16 cellular contexts compared by ENCODE assay signal in the genomic region with DNA sequence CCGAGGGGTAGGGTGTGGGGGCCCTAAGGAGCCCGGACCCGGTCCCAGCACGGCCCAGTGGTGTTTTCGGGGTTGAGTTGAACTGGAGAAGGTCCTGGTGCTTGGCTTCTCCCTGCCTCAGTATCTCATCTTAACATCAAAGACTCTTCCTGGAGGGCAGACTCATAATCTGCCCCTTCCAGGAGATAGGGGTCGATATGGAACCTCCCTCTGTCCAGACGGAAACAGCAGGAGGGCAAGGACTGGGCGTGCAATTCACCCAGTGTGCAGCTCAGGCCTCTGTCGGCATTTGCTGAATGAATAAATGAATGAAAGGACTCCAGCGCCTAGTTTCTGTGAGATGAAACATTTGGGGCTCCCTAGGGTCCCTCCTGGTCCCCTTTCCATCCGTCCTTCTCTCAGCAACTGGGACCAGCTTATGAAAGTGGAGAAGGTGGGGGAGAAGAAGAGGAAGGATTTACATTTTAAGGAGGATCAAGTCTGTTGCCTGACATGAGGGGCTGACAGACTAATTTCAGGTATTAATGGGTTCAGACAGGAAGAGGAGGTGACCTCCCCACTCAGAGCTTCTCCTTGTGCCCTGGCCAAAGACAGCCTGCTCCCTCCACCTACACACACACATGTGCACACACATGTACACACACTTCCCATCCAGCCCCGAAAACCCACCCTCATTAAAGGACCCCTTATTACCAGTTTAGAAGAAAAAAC. TPM values are rescaled to one million over a fixed set of nuclear protein-coding genes. Genes with fewer than 3 reads are reported as not detected.
DNase-seq lines count a peak whose midpoint lies in the region; ATAC-seq lines count a peak whose summit lies in the region.
"Had no signal": no experiment of that assay in that cellular context is flagged by ENCODE, and none has a peak within 500 bp of the region (broad histone marks: within the 10 kb centered on the region; RNA-seq: fewer than 3 reads in every experiment).

No MANE protein-coding gene starts in this region.

- H3K27ac ChIP-seq in Karpas-422 (ENCODE audit: low read length): peak overlapping the region; percentile 33
- H3K27ac ChIP-seq in iPS-18a (ENCODE audit: low read length): no peak overlapping the region
- H3K27ac ChIP-seq: body of pancreas had no signal

- H3K4me1 ChIP-seq in Karpas-422 (ENCODE audit: low read length) (peaks cover 76% of the 10 kb centered on the region), iPS-18a (ENCODE audit: control insufficient read depth, low read depth, low read length) (no peaks in the 10 kb centered on the region)

- peaks cover 45% of the 10 kb centered on the region for H3K27me3 Mint-ChIP-seq in activated naive CD4-positive, alpha-beta T cell treated with anti-CD3 and anti-CD28 coated beads for 36 hours (ENCODE audit: low read depth)
- H3K27me3 Mint-ChIP-seq in activated naive CD4-positive, alpha-beta T cell treated with anti-CD3 and anti-CD28 coated beads, Interleukin-2, amount 10 ng/mL, durations not matched to agents 7 days and 5 days: peaks cover 94% of the 10 kb centered on the region
- H3K27me3 Mint-ChIP-seq in stimulated activated naive B cell treated with anti-CD40 and anti-IgM and Interleukin-4, amounts not matched to agents 10 μg/mL and 1 μg/mL and 100 μg/mL, for 72 hours: peaks cover 15 to 19% of the 10 kb centered on the region in 2 donors

- H3K9ac ChIP-seq in Karpas-422 (ENCODE audit: low read length) (peak overlapping the region; percentile 66), iPS-18a (ENCODE audit: low read length) (no peak overlapping the region)

- H3K4me2 ChIP-seq in Karpas-422 (ENCODE audit: low read depth, low read length, poor library complexity, severe bottlenecking): peak overlapping the region; percentile 63

- H3K27me3 ChIP-seq in Karpas-422 (ENCODE audit: low read length) (no peaks in the 10 kb centered on the region; the same call in 1 of the 2 replicates), iPS-18a (ENCODE audit: control insufficient read depth, insufficient read depth, low read length) (peaks cover 98% of the 10 kb centered on the region)

- H3K36me3 ChIP-seq in Karpas-422 (ENCODE audit: insufficient read depth, low read length) (no peaks in the 10 kb centered on the region), iPS-18a (ENCODE audit: control insufficient read depth, low read depth, low read length) (no peaks in the 10 kb centered on the region)

- peak overlapping the region; percentile 60; the same call in 1 of the 2 replicates for H3K4me3 ChIP-seq in Karpas-422 (ENCODE audit: low read length)
- H3K4me3 ChIP-seq in iPS-18a (ENCODE audit: low read length): peak overlapping the region; percentile 48
- H3K4me3 ChIP-seq: body of pancreas had no signal

- H3K4me3 Mint-ChIP-seq in activated naive CD4-positive, alpha-beta T cell treated with anti-CD3 and anti-CD28 coated beads for 36 hours: peak overlapping the region; percentile 29
- no peak overlapping the region for H3K4me3 Mint-ChIP-seq in activated naive CD4-positive, alpha-beta T cell treated with anti-CD3 and anti-CD28 coated beads, Interleukin-2, amount 10 ng/mL, durations not matched to agents 7 days and 5 days
- H3K4me3 Mint-ChIP-seq in stimulated activated naive B cell treated with anti-CD40 and anti-IgM and Interleukin-4, amounts not matched to agents 10 μg/mL and 1 μg/mL and 100 μg/mL, for 72 hours: peak overlapping the region; percentile 80

- H3K9me3 ChIP-seq in Karpas-422 (ENCODE audit: low read length) (no peaks in the 10 kb centered on the region), iPS-18a (ENCODE audit: control insufficient read depth, low read depth, low read length) (no peaks in the 10 kb centered on the region)
- H3K9me3 ChIP-seq: body of pancreas had no signal

- H2AFZ ChIP-seq in Karpas-422 (ENCODE audit: low read length): no peak overlapping the region

- no peaks in the 10 kb centered on the region for H3K79me2 ChIP-seq in Karpas-422 (ENCODE audit: low read length)

- H4K20me1 ChIP-seq in Karpas-422 (ENCODE audit: insufficient read depth, low read depth, low read length): peaks cover 43% of the 10 kb centered on the region

- no peak overlapping the region for H3K27ac Mint-ChIP-seq in activated naive CD4-positive, alpha-beta T cell treated with anti-CD3 and anti-CD28 coated beads for 36 hours
- no peak overlapping the region for H3K27ac Mint-ChIP-seq in activated naive CD4-positive, alpha-beta T cell treated with anti-CD3 and anti-CD28 coated beads, Interleukin-2, amount 10 ng/mL, durations not matched to agents 7 days and 5 days
- H3K27ac Mint-ChIP-seq in stimulated activated naive B cell treated with anti-CD40 and anti-IgM and Interleukin-4, amounts not matched to agents 10 μg/mL and 1 μg/mL and 100 μg/mL, for 72 hours: peak overlapping the region; percentile 95

- intact Hi-C loops in activated naive CD4-positive, alpha-beta T cell treated with anti-CD3 and anti-CD28 coated beads for 36 hours (cut with micrococcal nuclease): no loop called here
- intact Hi-C loops in Right ventricle myocardium superior (cut with DNase I): no loop called here

- DNase-seq in activated naive CD4-positive, alpha-beta T cell treated with anti-CD3 and anti-CD28 coated beads for 36 hours: no peak
- no peak for DNase-seq in activated naive CD4-positive, alpha-beta T cell treated with anti-CD3 and anti-CD28 coated beads, Interleukin-2, amount 10 ng/mL, durations not matched to agents 7 days and 5 days
- DNase-seq in Karpas-422 (peak; percentile 68), dermis blood vessel endothelial cell (no peak), Right ventricle myocardium superior (no peak)
- DNase-seq in stimulated activated naive B cell treated with anti-CD40 and anti-IgM and Interleukin-4, amounts not matched to agents 10 μg/mL and 1 μg/mL and 100 μg/mL, for 72 hours: no peak
- no peak for DNase-seq in stimulated activated CD4-positive, alpha-beta T cell treated with anti-CD3 and anti-CD28 coated beads, Interleukin-1b, Interleukin-23, amount 100 ng/mL, for 48 hours
- DNase-seq: activated CD4-positive, alpha-beta T cell treated with anti-CD3 and anti-CD28 coated beads for 4 hours; body of pancreas; effector CD4-positive, alpha-beta T cell; NCI-H1930; NCI-H524 treated with DMSO at 0.1 percent for 48 hours; small intestine had no signal

- H3K9me2 ChIP-seq in Karpas-422 (replicated peaks; ENCODE audit: insufficient read depth, low read length): no peaks in the 10 kb centered on the region

- no peaks in the 10 kb centered on the region for H3K9me3 Mint-ChIP-seq in activated naive CD4-positive, alpha-beta T cell treated with anti-CD3 and anti-CD28 coated beads for 36 hours
- no peaks in the 10 kb centered on the region for H3K9me3 Mint-ChIP-seq in activated naive CD4-positive, alpha-beta T cell treated with anti-CD3 and anti-CD28 coated beads, Interleukin-2, amount 10 ng/mL, durations not matched to agents 7 days and 5 days
- no peaks in the 10 kb centered on the region for H3K9me3 Mint-ChIP-seq in stimulated activated naive B cell treated with anti-CD40 and anti-IgM and Interleukin-4, amounts not matched to agents 10 μg/mL and 1 μg/mL and 100 μg/mL, for 72 hours

- no peaks in the 10 kb centered on the region for H3K36me3 Mint-ChIP-seq in activated naive CD4-positive, alpha-beta T cell treated with anti-CD3 and anti-CD28 coated beads for 36 hours (ENCODE audit: low read depth)
- no peaks in the 10 kb centered on the region for H3K36me3 Mint-ChIP-seq in activated naive CD4-positive, alpha-beta T cell treated with anti-CD3 and anti-CD28 coated beads, Interleukin-2, amount 10 ng/mL, durations not matched to agents 7 days and 5 days
- peaks cover 39 to 53% of the 10 kb centered on the region in 2 donors for H3K36me3 Mint-ChIP-seq in stimulated activated naive B cell treated with anti-CD40 and anti-IgM and Interleukin-4, amounts not matched to agents 10 μg/mL and 1 μg/mL and 100 μg/mL, for 72 hours

- CTCF ChIA-PET in activated naive CD4-positive, alpha-beta T cell treated with anti-CD3 and anti-CD28 coated beads for 36 hours (lab: Charles Lee): interaction anchor here (0.7 to 1.0 kb wide), 3 partner anchors 10 to 218 kb away, joined by 3 to 4 read pairs (median 3); no protein-coding TSS in a partner anchor
- CTCF ChIA-PET in activated naive CD4-positive, alpha-beta T cell treated with anti-CD3 and anti-CD28 coated beads, Interleukin-2, amount 10 ng/mL, durations not matched to agents 7 days and 5 days (lab: Charles Lee): interaction anchor here (2.5 to 2.7 kb wide), 2 partner anchors 10 to 25 kb away, joined by 8 to 9 read pairs; a partner anchor contains a TSS

- ATAC-seq in stimulated activated naive B cell treated with anti-CD40 and anti-IgM and Interleukin-4, amounts not matched to agents 10 μg/mL and 1 μg/mL and 100 μg/mL, for 72 hours (replicated peaks): no peak
- no peak for ATAC-seq in Right ventricle myocardium superior (ENCODE audit: poor library complexity)
- ATAC-seq: body of pancreas, Panc1 had no signal

- H3K4me1 Mint-ChIP-seq in activated naive CD4-positive, alpha-beta T cell treated with anti-CD3 and anti-CD28 coated beads for 36 hours (ENCODE audit: low read depth): peaks cover 26% of the 10 kb centered on the region
- peaks cover 32% of the 10 kb centered on the region for H3K4me1 Mint-ChIP-seq in activated naive CD4-positive, alpha-beta T cell treated with anti-CD3 and anti-CD28 coated beads, Interleukin-2, amount 10 ng/mL, durations not matched to agents 7 days and 5 days
- peaks cover 64 to 84% of the 10 kb centered on the region in 2 donors for H3K4me1 Mint-ChIP-seq in stimulated activated naive B cell treated with anti-CD40 and anti-IgM and Interleukin-4, amounts not matched to agents 10 μg/mL and 1 μg/mL and 100 μg/mL, for 72 hours

RNA-seq across cellular contexts. Expression of a gene that starts 1.1 kb away (rescaled TPM):
- 1 to 10 TPM; 1.7 to 1.8 TPM for total RNA-seq in activated naive CD4-positive, alpha-beta T cell treated with anti-CD3 and anti-CD28 coated beads for 36 hours
- 3.2 and 6.5 TPM in 2 replicates for total RNA-seq in Karpas-422 (2014; rRNA removed; shearing (Covaris generic); ENCODE audit: low replicate concordance)
- total RNA-seq in dermis blood vessel endothelial cell: not detected in 2 replicates
- total RNA-seq in Right ventricle myocardium superior: 6.4 TPM
- total RNA-seq: body of pancreas, mesenteric fat pad had no signal

RNA-seq across cellular contexts. Expression of a gene that starts 10.7 kb away (rescaled TPM):
- 1 to 10 TPM; 3.2 to 3.8 TPM for total RNA-seq in activated naive CD4-positive, alpha-beta T cell treated with anti-CD3 and anti-CD28 coated beads for 36 hours
- total RNA-seq in Karpas-422 (2014; rRNA removed; shearing (Covaris generic); ENCODE audit: low replicate concordance): 130 and 141 TPM in 2 replicates
- total RNA-seq in dermis blood vessel endothelial cell (not detected in 2 replicates), Right ventricle myocardium superior (1.2 TPM)
- total RNA-seq: body of pancreas had no signal

RNA-seq across cellular contexts. Expression of a gene that starts 31.0 kb away (rescaled TPM):
- 100 to 1,000 TPM in 1 of 2 experiments, 10 to 100 TPM in 1; 95.4 to 110 TPM for total RNA-seq in activated naive CD4-positive, alpha-beta T cell treated with anti-CD3 and anti-CD28 coated beads for 36 hours
- total RNA-seq in Karpas-422 (2014; rRNA removed; shearing (Covaris generic); ENCODE audit: low replicate concordance): 83.8 and 108 TPM in 2 replicates
- total RNA-seq in dermis blood vessel endothelial cell: 13.1 and 34.2 TPM in 2 replicates
- 0.59 TPM for total RNA-seq in Right ventricle myocardium superior
- total RNA-seq: body of pancreas, mesenteric fat pad had no signal

RNA-seq across cellular contexts. Expression of a gene that starts 53.3 kb away (rescaled TPM):
- total RNA-seq in activated naive CD4-positive, alpha-beta T cell treated with anti-CD3 and anti-CD28 coated beads for 36 hours: 1 to 10 TPM; 1.0 to 1.5 TPM
- total RNA-seq in Karpas-422 (2014; rRNA removed; shearing (Covaris generic); ENCODE audit: low replicate concordance): not detected in 2 replicates
- total RNA-seq in dermis blood vessel endothelial cell (under 0.01 and 0.14 TPM in 2 replicates), Right ventricle myocardium superior (0.08 TPM)

Comparison
In these comparisons a context has a peak if more than half of its experiments do, and no peak if none do; other contexts are left out.
1. RNA of a gene that starts 10.7 kb away (total RNA-seq): 130 to 141 TPM in Karpas-422; 3.2 to 3.8 TPM in activated naive CD4-positive, alpha-beta T cell treated with anti-CD3 and anti-CD28 coated beads for 36 hours, 1.2 TPM in Right ventricle myocardium superior (single experiment) and not detected in dermis blood vessel endothelial cell; every median in the first group is over 10 times any median in the second.